ENCODE assay signal across 9 cellular contexts in the genomic region with DNA sequence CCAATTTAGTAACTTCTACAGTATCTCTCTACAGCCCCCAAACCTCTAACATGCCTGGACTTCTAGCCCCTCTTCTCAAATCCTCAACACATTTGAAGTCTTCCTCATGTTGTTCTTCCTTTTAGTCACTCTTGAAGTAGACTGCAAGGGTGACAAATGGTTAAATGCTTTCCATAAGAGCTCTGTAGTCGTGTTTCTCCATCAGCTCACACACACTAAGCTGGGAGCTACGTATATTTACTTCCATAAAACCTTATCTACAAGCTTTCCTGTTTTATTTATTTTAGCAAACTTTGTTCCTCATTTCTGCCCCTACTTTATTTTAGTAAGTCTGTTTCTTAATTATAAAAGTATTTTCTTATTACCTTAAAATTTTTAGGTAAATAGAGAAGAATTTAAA. TPM values are rescaled to one million over a fixed set of nuclear protein-coding genes. Genes with fewer than 3 reads are reported as not detected.
DNase-seq lines count a peak whose midpoint lies in the region; ATAC-seq, FAIRE-seq and TF ChIP-seq lines count a peak whose summit lies in the region.
"Not testable (repeated sequence)": the region's sequence is repeated elsewhere in the genome, so short reads cannot be mapped to it uniquely, and the experiment has no call there.
"Had no signal": no experiment of that assay in that cellular context is flagged by ENCODE, and none has a peak within 500 bp of the region (broad histone marks: within the 10 kb centered on the region; RNA-seq: fewer than 3 reads in every experiment).

No MANE protein-coding gene starts in this region.

- BruUV-seq in IMR-90 (replicated peaks; lab: Mats Ljungman, UMichigan): not testable (repeated sequence)

- H3K9ac ChIP-seq in IMR-90 (ENCODE audit: low read depth, low read length): not testable (repeated sequence)

- H3K9me3 ChIP-seq in IMR-90 (ENCODE audit: control insufficient read depth, insufficient read depth, low read length); right lobe of liver: not testable (repeated sequence)

- not testable (repeated sequence) for H3K4me1 ChIP-seq in IMR-90 (ENCODE audit: control insufficient read depth, insufficient read depth, low read length); right lobe of liver

- not testable (repeated sequence) for DNase-seq in IMR-90; Right ventricle myocardium inferior (ENCODE audit: missing footprints); left colon; right lobe of liver; sciatic nerve (ENCODE audit: low spot score)

- H3K4me3 ChIP-seq in IMR-90 (ENCODE audit: insufficient read depth, low read depth, low read length); right lobe of liver: not testable (repeated sequence)

- H3K23ac ChIP-seq in IMR-90 (ENCODE audit: low read depth, low read length): not testable (repeated sequence)

- not testable (repeated sequence) for H3K18ac ChIP-seq in IMR-90 (ENCODE audit: low read depth, low read length)

- not testable (repeated sequence) for H4K8ac ChIP-seq in IMR-90 (ENCODE audit: low read depth in 2 of 2, low read length in 2 of 2)

- peak; percentile 63 for FAIRE-seq in TTC549 (lab: Jason Lieb, UNC)

- CTCF ChIA-PET in IMR-90 (lab: Yijun Ruan, JAX): not testable (repeated sequence)

- not testable (repeated sequence) for H4K20me1 ChIP-seq in IMR-90 (ENCODE audit: insufficient read depth, low read length)

- in situ Hi-C loops in IMR-90 (cut with MboI; ENCODE audit: low sequenced_read_pairs): not testable (repeated sequence)

- not testable (repeated sequence) for H4K5ac ChIP-seq in IMR-90 (ENCODE audit: low read depth, low read length)

- H3K14ac ChIP-seq in IMR-90 (replicated peaks; ENCODE audit: low read depth, low read length): not testable (repeated sequence)

- not testable (repeated sequence) for H3K4ac ChIP-seq in IMR-90 (ENCODE audit: low read depth, low read length)

- TF ChIP-seq POLR2A in IMR-90 (IDR thresholded peaks at IDR 0.05; ENCODE audit: low read depth, low read length); right lobe of liver (IDR thresholded peaks at IDR 0.05): not testable (repeated sequence)

- not testable (repeated sequence) for H3K36me3 ChIP-seq in IMR-90 (ENCODE audit: control insufficient read depth, insufficient read depth, low read length); right lobe of liver

- not testable (repeated sequence) for TF ChIP-seq RAD21 in IMR-90 (IDR thresholded peaks at IDR 0.05; ENCODE audit: low read length)

- H3K79me1 ChIP-seq in IMR-90 (ENCODE audit: low read depth in 1 of 2, low read length in 2 of 2): not testable (repeated sequence)

- not testable (repeated sequence) for H2AK9ac ChIP-seq in IMR-90 (replicated peaks; ENCODE audit: low read depth, low read length, poor library complexity)

- POLR2A ChIA-PET in IMR-90 (lab: Charles Lee; ENCODE audit: unreplicated experiment): not testable (repeated sequence)

- not testable (repeated sequence) for H3K4me2 ChIP-seq in IMR-90 (ENCODE audit: low read depth, low read length)

- H4K91ac ChIP-seq in IMR-90 (ENCODE audit: insufficient read depth, low read depth, low read length): not testable (repeated sequence)

- H3K27me3 ChIP-seq in IMR-90 (ENCODE audit: control insufficient read depth, insufficient read depth, low read length); right lobe of liver: not testable (repeated sequence)

- TF ChIP-seq CTCF in IMR-90 (conservative IDR thresholded peaks at IDR 0.05; ENCODE audit: low read depth, low read length); right lobe of liver (IDR thresholded peaks at IDR 0.05): not testable (repeated sequence)

- not testable (repeated sequence) for H3K56ac ChIP-seq in IMR-90 (ENCODE audit: extremely low read depth, insufficient read depth, low read length)

- not testable (repeated sequence) for H2BK20ac ChIP-seq in IMR-90 (ENCODE audit: low read depth, low read length)

- not testable (repeated sequence) for H2BK5ac ChIP-seq in IMR-90 (ENCODE audit: low read depth, low read length, poor library complexity, severe bottlenecking)

- not testable (repeated sequence) for H2BK120ac ChIP-seq in IMR-90 (ENCODE audit: low read depth, low read length)

- not testable (repeated sequence) for H3K27ac ChIP-seq in IMR-90 (ENCODE audit: insufficient read depth, low read length); right lobe of liver

- no CpG with 5 or more reads among the region's 2 CpGs for WGBS in IMR-90 (ENCODE audit: extremely low coverage in 2 of 2, insufficient read length in 1 of 2), 2 experiments
- WGBS in right lobe of liver (ENCODE audit: insufficient coverage, low coverage, low lambda C conversion rate, missing lambda C conversion rate): no CpG with 5 or more reads among the region's 2 CpGs

- dilution Hi-C loops in IMR-90 (cut with HindIII; ENCODE audit: low sequenced_read_pairs, unreplicated experiment): not testable (repeated sequence)

- not testable (repeated sequence) for H2BK15ac ChIP-seq in IMR-90 (ENCODE audit: low read depth, low read length)

- not testable (repeated sequence) for H2AFZ ChIP-seq in IMR-90 (replicated peaks; ENCODE audit: low read length, poor library complexity)

- ATAC-seq in GM21528 (IDR thresholded peaks at IDR 0.05; ENCODE audit: low FRiP score, unreplicated experiment) (peak; percentile 8), HG03039 (IDR thresholded peaks at IDR 0.05; ENCODE audit: unreplicated experiment) (peak; percentile 6), IMR-90 (ENCODE audit: low read depth) (peak; percentile 40), Right ventricle myocardium inferior (peak; percentile 16), left colon (peak; percentile 65), right lobe of liver (peak in 3 of 4 donors; percentile 9 to 26 (median 26)), sciatic nerve (peak; percentile 6)

- H2AK5ac ChIP-seq in IMR-90 (ENCODE audit: low read depth, low read length): not testable (repeated sequence)

- not testable (repeated sequence) for H3K9me1 ChIP-seq in IMR-90 (ENCODE audit: insufficient read depth, low read length)

- intact Hi-C loops in IMR-90 (cut with micrococcal nuclease); Right ventricle myocardium inferior (cut with DNase I); left colon (cut with DNase I, micrococcal nuclease); right lobe of liver (cut with DNase I); sciatic nerve (cut with DNase I): not testable (repeated sequence)

RNA-seq across cellular contexts. Expression of gene NUDT4B, which starts 19.0 kb away (rescaled TPM):
- total RNA-seq in IMR-90 (2012; rRNA removed): 19.9 and 28.6 TPM in 2 replicates
- polyA plus RNA-seq in IMR-90 (2012; rRNA removed): 9.5 and 10.6 TPM in 2 replicates
- polyA plus RNA-seq in IMR-90 (2012; cell fraction: cytosol; rRNA removed): 3.1 and 5.0 TPM in 2 replicates
- polyA plus RNA-seq in IMR-90 (2012; cell fraction: nucleus; rRNA removed; ENCODE audit: low replicate concordance): 0.39 and 9.2 TPM in 2 replicates
- 0.49 TPM for total RNA-seq in Right ventricle myocardium inferior
- total RNA-seq in left colon: 1 to 10 TPM in 1 of 2 donors, not detected in 1; 1.3 TPM
- total RNA-seq in right lobe of liver: 10 to 100 TPM in 1 of 6 experiments, 1 to 10 TPM in 4, under 1 TPM in 1; 0.42 to 17.6 (median 2.5) TPM
- not detected for total RNA-seq in sciatic nerve
- total RNA-seq: H1 had no signal

Comparison
In these comparisons a context has a peak if more than half of its experiments do, and no peak if none do; other contexts are left out.
1. ATAC-seq: peak in every context shown above with its lines; median percentile 65 in left colon; 40 in IMR-90; 26 in right lobe of liver; 16 in Right ventricle myocardium inferior; 8 in GM21528; 6 in HG03039; 6 in sciatic nerve.